ENCODE assay signal across 17 cellular contexts in genomic region chr2:239636808-239637207, GRCh38.
"Had no signal": no experiment of that assay in that cellular context is flagged by ENCODE, and none has a peak within 500 bp of the region (broad histone marks: within the 10 kb centered on the region; RNA-seq: fewer than 3 reads in every experiment).

No MANE protein-coding gene starts in this region.

- H3K36me3 ChIP-seq: gastroesophageal sphincter, neutrophil, suprapubic skin, thyroid gland, upper lobe of left lung, uterus had no signal

- DNase-seq: cortex of kidney; effector memory CD4-positive, alpha-beta T cell; foreskin fibroblast; glutamatergic neuron; islet precursor cell; mucosa of descending colon; naive thymus-derived CD8-positive, alpha-beta T cell; right cardiac atrium; stimulated activated CD4-positive, alpha-beta T cell treated with anti-CD3 and anti-CD28 coated beads, Interleukin-2, amount 100 ng/mL, for 48 hours; stimulated activated naive CD8-positive, alpha-beta T cell treated with anti-CD3 and anti-CD28 coated beads, Interleukin-15, Interleukin-2, amounts not matched to agents 100 U/mL and 50 U/mL, for 24 hours; thyroid gland; upper lobe of left lung; uterus had no signal

- H3K27me3 ChIP-seq: gastroesophageal sphincter, thyroid gland, upper lobe of left lung, uterus had no signal

- H3K4me3 ChIP-seq: gastroesophageal sphincter, mucosa of descending colon, smooth muscle cell, suprapubic skin, thyroid gland, upper lobe of left lung, uterus had no signal

- H3K9me3 ChIP-seq: mucosa of descending colon, neutrophil, thyroid gland, uterus had no signal

- H3K27ac ChIP-seq: gastroesophageal sphincter, neutrophil, suprapubic skin, thyroid gland, upper lobe of left lung, uterus had no signal

- H3K4me1 ChIP-seq: gastroesophageal sphincter, suprapubic skin, thyroid gland, upper lobe of left lung, uterus had no signal
